21 cellular contexts compared by ENCODE assay signal in the genomic region with DNA sequence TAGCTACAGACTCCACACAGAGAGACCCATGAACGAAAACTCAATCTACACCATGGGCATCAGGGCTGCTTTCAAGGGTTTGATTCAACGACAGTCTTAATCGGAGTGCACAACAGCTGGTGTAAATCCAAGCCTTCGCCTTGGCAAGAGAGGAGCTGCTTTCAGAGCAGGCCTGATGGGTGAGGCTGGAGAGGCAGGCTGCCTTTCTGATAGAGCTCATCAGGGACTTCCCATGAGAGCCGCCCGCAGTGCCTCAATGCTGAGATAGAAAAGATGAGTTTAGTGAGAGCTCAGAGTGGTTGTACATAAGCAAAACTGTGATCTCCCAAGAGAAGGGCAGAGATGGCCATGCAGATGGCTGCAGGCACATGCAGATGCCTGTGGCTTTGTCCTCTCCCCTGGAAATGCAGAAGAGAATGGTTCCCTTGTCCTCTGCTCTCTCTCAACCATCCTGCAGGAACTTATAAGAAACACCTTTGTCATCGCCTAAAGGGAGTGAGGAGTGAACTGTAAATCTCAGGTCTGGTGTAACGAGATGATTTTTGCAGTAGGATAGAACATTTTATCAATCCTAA.
A peak's percentile ranks its signal among the peaks of the same experiment; 100 is the strongest.
DNase-seq lines count a peak whose midpoint lies in the region; ATAC-seq and TF ChIP-seq lines count a peak whose summit lies in the region.
"Had no signal": no experiment of that assay in that cellular context is flagged by ENCODE, and none has a peak within 500 bp of the region (broad histone marks: within the 10 kb centered on the region; RNA-seq: fewer than 3 reads in every experiment).

No MANE protein-coding gene starts in this region.

- H3K36me3 ChIP-seq in OCI-LY7 (ENCODE audit: insufficient read depth, low read length): no peaks in the 10 kb centered on the region
- H3K36me3 ChIP-seq in left ventricle myocardium inferior: no peaks in the 10 kb centered on the region
- H3K36me3 ChIP-seq: esophagus muscularis mucosa, lower lobe of right lung, sigmoid colon, SJSA1 had no signal

- no peaks in the 10 kb centered on the region for H3K79me2 ChIP-seq in OCI-LY7 (ENCODE audit: insufficient read depth, low read depth, low read length)
- H3K79me2 ChIP-seq: parathyroid adenoma had no signal

- peaks cover 60% of the 10 kb centered on the region for H3K27me3 ChIP-seq in left ventricle myocardium inferior (ENCODE audit: low read depth)
- H3K27me3 ChIP-seq: SJSA1 had no signal

- H3K9me3 ChIP-seq in OCI-LY7 (ENCODE audit: low read length): no peaks in the 10 kb centered on the region
- H3K9me3 ChIP-seq in left ventricle myocardium inferior (replicated peaks): no peaks in the 10 kb centered on the region
- H3K9me3 ChIP-seq: esophagus muscularis mucosa, lower lobe of right lung, sigmoid colon, SJSA1 had no signal

- peak overlapping the region; percentile 43; the same call in 1 of the 2 replicates for H2AFZ ChIP-seq in OCI-LY7 (ENCODE audit: low read length)
- H2AFZ ChIP-seq: parathyroid adenoma had no signal

- no peaks in the 10 kb centered on the region for H4K20me1 ChIP-seq in OCI-LY7 (ENCODE audit: insufficient read depth, low read length)

- no peak overlapping the region for H3K4me3 ChIP-seq in OCI-LY7 (ENCODE audit: low read depth, low read length, poor library complexity, severe bottlenecking)
- H3K4me3 ChIP-seq in left ventricle myocardium inferior: no peak overlapping the region
- H3K4me3 ChIP-seq: esophagus muscularis mucosa, lower lobe of right lung, sigmoid colon, SJSA1 had no signal

- H3K27ac ChIP-seq in OCI-LY7 (ENCODE audit: low read depth, low read length, poor library complexity, severe bottlenecking): no peak overlapping the region
- no peak overlapping the region for H3K27ac ChIP-seq in left ventricle myocardium inferior (replicated peaks)
- H3K27ac ChIP-seq: esophagus muscularis mucosa, KMS-11, lower lobe of right lung, parathyroid adenoma, sigmoid colon, SJSA1 had no signal

- peak; percentile 27 for ATAC-seq in Right ventricle myocardium superior (ENCODE audit: poor library complexity)
- no peak for ATAC-seq in left ventricle myocardium superior
- no peak for ATAC-seq in GM21390 (IDR thresholded peaks at IDR 0.05; ENCODE audit: unreplicated experiment)
- ATAC-seq: activated CD4-positive, CD25-positive, alpha-beta regulatory T cell treated with anti-CD3 and anti-CD28 coated beads, Interleukin-2, amount 50 U/mL, for 24 hours; HCT116; lower lobe of right lung; stimulated activated naive CD8-positive, alpha-beta T cell treated with anti-CD3 and anti-CD28 coated beads, Interleukin-15, amount 100 ng/mL, for 72 hours had no signal

- POLR2A ChIA-PET in OCI-LY7 (lab: Charles Lee): interaction anchor here (0.6 to 1.4 kb wide), 4 partner anchors 11 to 39 kb away, joined by 3 to 4 read pairs (median 3); no protein-coding TSS in a partner anchor

- H3K4me1 ChIP-seq in OCI-LY7 (ENCODE audit: insufficient read depth, low read length, poor library complexity, severe bottlenecking): peaks cover 26% of the 10 kb centered on the region
- H3K4me1 ChIP-seq in left ventricle myocardium inferior: no peaks in the 10 kb centered on the region
- H3K4me1 ChIP-seq: esophagus muscularis mucosa, lower lobe of right lung, parathyroid adenoma had no signal

- TF ChIP-seq CTCF in OCI-LY7 (conservative IDR thresholded peaks at IDR 0.05; ENCODE audit: low read length) (no peak), left ventricle myocardium inferior (IDR thresholded peaks at IDR 0.05; ENCODE audit: borderline replicate concordance) (no peak)

- no peak overlapping the region for H3K4me2 ChIP-seq in OCI-LY7 (ENCODE audit: low read length)
- H3K4me2 ChIP-seq: KMS-11 had no signal

- CTCF ChIA-PET in OCI-LY7 (lab: Charles Lee; ENCODE audit: unreplicated experiment): interaction anchor here (0.7 kb wide), 1 partner anchor 20 kb away, joined by 3 read pairs; no protein-coding TSS in a partner anchor

- H3K9me2 ChIP-seq in OCI-LY7 (ENCODE audit: insufficient read depth, low read length): no peaks in the 10 kb centered on the region

- intact Hi-C loops in Right ventricle myocardium superior (cut with DNase I) (no loop called here), left ventricle myocardium superior (cut with micrococcal nuclease) (no loop called here), OCI-LY7 (cut with micrococcal nuclease; ENCODE audit: unreplicated experiment) (no loop called here), left ventricle myocardium inferior (cut with micrococcal nuclease) (no loop called here)

- no TSS peak for BruUV-seq in OCI-LY7 (replicated peaks; lab: Mats Ljungman, UMichigan)

- DNase-seq in Right ventricle myocardium superior: no peak
- DNase-seq in left ventricle myocardium superior: no peak
- no peak for DNase-seq in OCI-LY7 (ENCODE audit: low spot score)
- peak; percentile 83 for DNase-seq in islet precursor cell
- no peak for DNase-seq in NCI-H1105 (lab: John Stamatoyannopoulos, UW)
- no peak for DNase-seq in NCI-H1048 (lab: John Stamatoyannopoulos, UW)
- no peak for DNase-seq in left ventricle myocardium inferior
- DNase-seq: amniotic stem cell; effector CD4-positive, alpha-beta T cell; lower lobe of right lung; naive B cell; NCI-H345; sigmoid colon; stimulated activated naive CD8-positive, alpha-beta T cell treated with anti-CD3 and anti-CD28 coated beads, Interleukin-15, amount 100 ng/mL, for 72 hours had no signal
